9 cellular contexts compared by ENCODE assay signal in the genomic region with DNA sequence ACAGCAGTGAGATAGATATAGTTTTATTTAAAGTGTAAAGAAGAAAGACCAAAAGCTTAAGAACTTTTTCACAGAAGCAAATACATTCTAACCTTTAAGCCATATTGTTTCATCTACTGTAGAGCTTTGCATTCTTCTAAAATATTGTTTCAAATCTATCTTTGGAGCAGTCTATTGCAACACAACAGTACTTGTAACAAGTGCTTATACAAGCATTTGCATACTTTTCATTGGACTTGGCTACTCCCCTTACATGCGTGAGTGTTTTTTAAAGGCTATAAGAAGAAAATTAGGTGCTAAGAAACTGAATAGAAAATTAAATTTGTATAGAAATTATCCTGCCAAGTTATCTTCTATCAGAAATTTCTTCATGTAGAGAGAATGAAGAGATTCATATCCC. TPM values are rescaled to one million over a fixed set of nuclear protein-coding genes. Genes with fewer than 3 reads are reported as not detected.
"Had no signal": no experiment of that assay in that cellular context is flagged by ENCODE, and none has a peak within 500 bp of the region (broad histone marks: within the 10 kb centered on the region; RNA-seq: fewer than 3 reads in every experiment).

No MANE protein-coding gene starts in this region.

- H3K9ac ChIP-seq: GM23248 had no signal

- H3K27ac ChIP-seq: GM23248 had no signal

- H3K4me3 Mint-ChIP-seq: GM23338, H9, HFFc6 had no signal

- H3K4me3 ChIP-seq: GM23248, GM23338, HAP-1 had no signal

- DNase-seq: GM23248, GOT3, H7, H9, HCEC 1CT, HFFc6 had no signal

- H3K9me3 ChIP-seq: HAP-1 had no signal

- H3K9me3 Mint-ChIP-seq: GM23338, H9 had no signal

- H3K27ac Mint-ChIP-seq: GM23338, H9, HFFc6 had no signal

- H3K36me3 ChIP-seq: HAP-1 had no signal

- ATAC-seq: GM23338, HCT116 had no signal

RNA-seq across cellular contexts. Expression of gene SEMA3E, which starts 45.3 kb away (rescaled TPM):
- total RNA-seq: HFFc6 had no signal
